1 cellular context compared by ENCODE assay signal in genomic region chr6:36852481-36853147, GRCh38.
TF ChIP-seq lines count a peak whose summit lies in the region.

No MANE protein-coding gene starts in this region.

TF ChIP-seq in SK-N-SH, 30 proteins besides CTCF, POLR2A, EP300 and RAD21 (continued from another document):
- TF ChIP-seq USF2 (IDR thresholded peaks at IDR 0.05; ENCODE audit: borderline replicate concordance, low read depth, low read length) = no peak
- no peak for TF ChIP-seq RFX5 (IDR thresholded peaks at IDR 0.05; ENCODE audit: low read length)
- no peak for TF ChIP-seq SIN3A (IDR thresholded peaks at IDR 0.05; ENCODE audit: borderline replicate concordance, low read depth, low read length)
- TF ChIP-seq FOXM1 (IDR thresholded peaks at IDR 0.05; ENCODE audit: low read depth) = no peak
- no peak for TF ChIP-seq FOXJ3 (CRISPR knock-in tag; IDR thresholded peaks at IDR 0.05)
- no peak for TF ChIP-seq FOSL2 (IDR thresholded peaks at IDR 0.05; ENCODE audit: borderline replicate concordance, low read depth)
- TF ChIP-seq YY1 (IDR thresholded peaks at IDR 0.05; ENCODE audit: low read depth) = no peak
- TF ChIP-seq ELF1 (IDR thresholded peaks at IDR 0.05) = no peak
- no peak for TF ChIP-seq MAX (IDR thresholded peaks at IDR 0.05; ENCODE audit: low read depth)
